Comparison of ENCODE assay signal across 1 cellular context in genomic region chr17:76092526-76093413, GRCh38.
TF ChIP-seq lines count a peak whose summit lies in the region.

No MANE protein-coding gene starts in this region.

TF ChIP-seq in GM12878, 131 proteins besides CTCF, POLR2A, EP300 and RAD21:
- TF ChIP-seq NFIC (IDR thresholded peaks at IDR 0.05; ENCODE audit: low read depth, low read length) (no peak), BCL3 (IDR thresholded peaks at IDR 0.05; ENCODE audit: borderline replicate concordance, insufficient read depth, low read depth, low read length, poor library complexity, severe bottlenecking) (peak; percentile 18)
